Comparison of ENCODE assay signal across 8 cellular contexts in the genomic region with DNA sequence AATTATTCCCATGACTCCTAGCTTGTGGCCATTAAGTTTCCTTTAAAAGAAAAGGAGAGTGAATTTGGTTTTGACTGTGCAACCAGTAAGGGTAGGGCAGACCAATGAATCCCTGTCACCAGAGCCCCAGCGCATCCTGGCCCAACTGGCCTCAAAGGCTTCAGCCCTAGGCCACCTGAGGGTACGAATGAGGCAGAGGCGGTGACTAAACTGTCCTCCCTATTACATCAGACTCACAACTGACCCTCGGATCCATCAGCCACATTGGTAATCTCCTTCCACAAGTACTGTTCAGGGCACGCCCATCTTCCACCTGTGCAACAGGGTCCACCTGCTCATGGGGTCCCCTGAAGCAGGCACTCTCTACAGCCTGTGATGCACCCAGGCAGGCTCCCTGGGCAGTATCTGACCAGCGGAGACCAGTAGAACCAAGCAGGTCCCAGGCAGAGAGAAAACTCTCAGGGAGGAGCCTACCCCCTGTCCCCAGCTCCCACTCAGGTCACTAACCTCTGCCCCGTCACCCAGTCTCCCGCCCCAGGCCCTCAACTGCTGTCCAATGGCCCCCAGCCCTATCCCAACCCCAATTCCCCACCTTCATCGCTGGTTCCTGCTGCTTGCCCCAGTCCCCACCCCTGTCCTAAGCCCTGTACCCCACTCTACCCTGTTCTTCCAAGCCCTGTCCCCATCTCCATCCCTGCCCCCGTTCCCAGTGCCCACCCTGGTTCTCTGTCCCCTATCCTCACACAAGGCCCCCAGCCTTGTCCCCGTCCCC. TPM values are rescaled to one million over a fixed set of nuclear protein-coding genes. Genes with fewer than 3 reads are reported as not detected.
A peak's percentile ranks its signal among the peaks of the same experiment; 100 is the strongest.
DNase-seq lines count a peak whose midpoint lies in the region; ATAC-seq and TF ChIP-seq lines count a peak whose summit lies in the region.

No MANE protein-coding gene starts in this region.

- DNase-seq in activated CD4-positive, alpha-beta T cell treated with anti-CD3 and anti-CD28 coated beads for 36 hours, result no peak
- no peak for DNase-seq in activated CD4-positive, alpha-beta T cell treated with anti-CD3 and anti-CD28 coated beads, Interleukin-2, amount 50 U/mL, for 48 hours
- DNase-seq in astrocyte of the cerebellum (ENCODE audit: low read depth), result no peak
- DNase-seq in left lung, result peak in 1 of 2 donors; percentile 27
- no peak for DNase-seq in thyroid gland
- DNase-seq in T1000 (lab: John Stamatoyannopoulos, UW), result no peak
- no peak for DNase-seq in activated CD4-positive, alpha-beta T cell treated with anti-CD3 and anti-CD28 coated beads, Interleukin-2, amount 50 U/mL, for 4 hours

- no peak overlapping the region for H3K27ac ChIP-seq in left lung
- H3K27ac ChIP-seq in thyroid gland, result peak overlapping the region; percentile 77 to 82 (median 79)

- TF ChIP-seq POLR2A in thyroid gland (IDR thresholded peaks at IDR 0.05), result no peak

- in situ Hi-C loops in astrocyte of the cerebellum (cut with HindIII; ENCODE audit: low sequenced_read_pairs), result no loop called here

- H3K4me1 ChIP-seq in left lung (peaks cover 9 to 22% of the 10 kb centered on the region in 2 donors), thyroid gland (peaks cover 20 to 27% of the 10 kb centered on the region in 2 donors)

- peak overlapping the region; percentile 38 for H3K27ac Mint-ChIP-seq in activated CD4-positive, alpha-beta T cell treated with anti-CD3 and anti-CD28 coated beads for 36 hours

- H3K4me3 ChIP-seq in astrocyte of the cerebellum (ENCODE audit: low read depth, low read length), result peak overlapping the region; percentile 80
- H3K4me3 ChIP-seq in left lung, result peak overlapping the region; percentile 67
- H3K4me3 ChIP-seq in thyroid gland (replicated peaks in 1 of 3), result peak overlapping the region; percentile 16 to 91 (median 69)

- H3K4me3 Mint-ChIP-seq in activated CD4-positive, alpha-beta T cell treated with anti-CD3 and anti-CD28 coated beads for 36 hours, result peak overlapping the region; percentile 81

- TF ChIP-seq CTCF in astrocyte of the cerebellum (IDR thresholded peaks at IDR 0.05; ENCODE audit: low read depth, low read length, missing control alignments), result no peak
- TF ChIP-seq CTCF in left lung (IDR thresholded peaks at IDR 0.05), result no peak
- TF ChIP-seq CTCF in thyroid gland (IDR thresholded peaks at IDR 0.05), result no peak

- CTCF ChIA-PET in activated CD4-positive, alpha-beta T cell treated with anti-CD3 and anti-CD28 coated beads for 36 hours (lab: Charles Lee), result no interaction called here

- H3K4me1 Mint-ChIP-seq in activated CD4-positive, alpha-beta T cell treated with anti-CD3 and anti-CD28 coated beads for 36 hours, result peaks cover 16% of the 10 kb centered on the region

- no peaks in the 10 kb centered on the region for H3K27me3 ChIP-seq in left lung
- H3K27me3 ChIP-seq in thyroid gland, result no peaks in the 10 kb centered on the region

- WGBS in thyroid gland, 2 donors, result 62% methylated on average over 11 of the region's 11 CpGs

- POLR2A ChIA-PET in activated CD4-positive, alpha-beta T cell treated with anti-CD3 and anti-CD28 coated beads for 36 hours (lab: Charles Lee), result no interaction called here

- ATAC-seq in activated CD4-positive, alpha-beta T cell treated with anti-CD3 and anti-CD28 coated beads for 36 hours, result no peak
- ATAC-seq in left lung (no peak), GM18511 (IDR thresholded peaks at IDR 0.05; ENCODE audit: unreplicated experiment) (no peak)

- no peaks in the 10 kb centered on the region for H3K9me3 ChIP-seq in left lung
- H3K9me3 ChIP-seq in thyroid gland, result no peaks in the 10 kb centered on the region

- H3K27me3 Mint-ChIP-seq in activated CD4-positive, alpha-beta T cell treated with anti-CD3 and anti-CD28 coated beads for 36 hours, result no peaks in the 10 kb centered on the region

- peaks cover 19% of the 10 kb centered on the region for H3K36me3 Mint-ChIP-seq in activated CD4-positive, alpha-beta T cell treated with anti-CD3 and anti-CD28 coated beads for 36 hours (ENCODE audit: low read depth)

- H3K36me3 ChIP-seq in left lung (peaks cover 0 to 35% of the 10 kb centered on the region in 2 donors), thyroid gland (peaks cover 26 to 28% of the 10 kb centered on the region in 2 donors)

- intact Hi-C loops in activated CD4-positive, alpha-beta T cell treated with anti-CD3 and anti-CD28 coated beads for 36 hours (cut with DNase I, micrococcal nuclease), result no loop called here
- intact Hi-C loops in left lung (cut with DNase I) (no loop called here), thyroid gland (cut with DNase I) (no loop called here)

- no peaks in the 10 kb centered on the region for H3K9me3 Mint-ChIP-seq in activated CD4-positive, alpha-beta T cell treated with anti-CD3 and anti-CD28 coated beads for 36 hours (ENCODE audit: low read depth)

RNA-seq across cellular contexts. Expression of a gene that starts 0.9 kb away (rescaled TPM):
- 100 to 1,000 TPM; 282 to 320 TPM for total RNA-seq in activated CD4-positive, alpha-beta T cell treated with anti-CD3 and anti-CD28 coated beads for 36 hours
- total RNA-seq in left lung (100 to 1,000 TPM; 247 to 288 TPM), thyroid gland (100 to 1,000 TPM; 339 to 591 (median 526) TPM)

RNA-seq across cellular contexts. Expression of a gene that starts 13.0 kb away (rescaled TPM):
- total RNA-seq in activated CD4-positive, alpha-beta T cell treated with anti-CD3 and anti-CD28 coated beads for 36 hours, result 10 to 100 TPM; 16.6 to 17.5 TPM
- total RNA-seq in left lung, result 10 to 100 TPM; 14.7 to 16.0 TPM
- 10 to 100 TPM in 2 of 4 donors, 1 to 10 TPM in 2; 4.1 to 20.4 (median 9.0) TPM for total RNA-seq in thyroid gland

RNA-seq across cellular contexts. Expression of a gene that starts 16.0 kb away (rescaled TPM):
- total RNA-seq in activated CD4-positive, alpha-beta T cell treated with anti-CD3 and anti-CD28 coated beads for 36 hours, result 10 to 100 TPM; 94.5 to 98.9 TPM
- total RNA-seq in left lung (100 to 1,000 TPM; 118 to 151 TPM), thyroid gland (100 to 1,000 TPM in 2 of 4 donors, 10 to 100 TPM in 2; 79.4 to 174 (median 115) TPM)

RNA-seq across cellular contexts. Expression of a gene that starts 21.1 kb away (rescaled TPM):
- 10 to 100 TPM; 37.4 to 46.2 TPM for total RNA-seq in activated CD4-positive, alpha-beta T cell treated with anti-CD3 and anti-CD28 coated beads for 36 hours
- total RNA-seq in left lung, result 10 to 100 TPM; 17.2 to 22.4 TPM
- total RNA-seq in thyroid gland, result 10 to 100 TPM in 3 of 4 donors, 1 to 10 TPM in 1; 9.7 to 18.3 (median 15.4) TPM

RNA-seq across cellular contexts. Expression of a gene that starts 22.9 kb away (rescaled TPM):
- 1 to 10 TPM; 4.3 to 4.8 TPM for total RNA-seq in activated CD4-positive, alpha-beta T cell treated with anti-CD3 and anti-CD28 coated beads for 36 hours
- total RNA-seq in left lung (1 to 10 TPM; 1.7 to 2.6 TPM), thyroid gland (1 to 10 TPM in 3 of 4 donors, under 1 TPM in 1; 0.83 to 4.7 (median 2.3) TPM)

Comparison
In these comparisons a context has a peak if more than half of its experiments do, and no peak if none do; other contexts are left out.
1. H3K27ac ChIP-seq: peak in thyroid gland (3 of 3); none in left lung (0 of 2).
2. Peak in every context shown above with its lines, with median percentiles within 50 percentile points of each other: H3K4me3 ChIP-seq.